In genomic region chr18:7572837-7573236, GRCh38 we compare ENCODE assay signal across 15 cellular contexts. TPM values are rescaled to one million over a fixed set of nuclear protein-coding genes. Genes with fewer than 3 reads are reported as not detected.
DNase-seq lines count a peak whose midpoint lies in the region; ATAC-seq, FAIRE-seq and TF ChIP-seq lines count a peak whose summit lies in the region.
"Had no signal": no experiment of that assay in that cellular context is flagged by ENCODE, and none has a peak within 500 bp of the region (broad histone marks: within the 10 kb centered on the region; RNA-seq: fewer than 3 reads in every experiment).

No MANE protein-coding gene starts in this region.

- peaks cover 67% of the 10 kb centered on the region for H3K79me2 ChIP-seq in GM23248 (ENCODE audit: insufficient read depth)
- H3K79me2 ChIP-seq in OCI-LY3 (ENCODE audit: low read length): no peaks in the 10 kb centered on the region
- no peaks in the 10 kb centered on the region for H3K79me2 ChIP-seq in H1 (ENCODE audit: control insufficient read depth in 1 of 2, insufficient read depth in 2 of 2, low read length in 2 of 2)

- ATAC-seq in stimulated activated effector memory CD8-positive, alpha-beta T cell treated with anti-CD3 and anti-CD28 coated beads, Interleukin-12 subunit alpha, Interleukin-12 subunit beta, amount 100 ng/mL, for 72 hours: peak; percentile 68
- ATAC-seq: lower lobe of right lung had no signal

- POLR2A ChIA-PET in H1 (lab: Charles Lee; ENCODE audit: partially characterized antibody): no interaction called here

- H3K14ac ChIP-seq in H1 (ENCODE audit: insufficient read length): no peak overlapping the region

- in situ Hi-C loops in GM23248 (cut with MboI): no loop called here

- 0 out of 2 replicates have a peak overlapping the region, but pooled peaks have one; percentile 10 for H3K4me3 ChIP-seq in GM23248
- H3K4me3 ChIP-seq in OCI-LY3 (ENCODE audit: low read length): no peak overlapping the region
- no peak overlapping the region for H3K4me3 ChIP-seq in H1 (ENCODE audit: extremely low read depth in 1 of 4, insufficient read depth in 2 of 4, low read depth in 3 of 4, low read length in 4 of 4)
- H3K4me3 ChIP-seq: lower lobe of right lung, ovary had no signal

- peaks cover 6% of the 10 kb centered on the region; the same call in 1 of the 2 replicates for H3K23me2 ChIP-seq in H1 (ENCODE audit: low read depth, low read length)

- no peak overlapping the region for H2BK120ac ChIP-seq in H1 (replicated peaks; ENCODE audit: low read depth, low read length)

- DNase-seq in GM23248: peak; percentile 67
- DNase-seq in H1 (ENCODE audit: low read depth in 1 of 2, low spot score in 2 of 2): no peak
- DNase-seq in stimulated activated effector memory CD8-positive, alpha-beta T cell treated with anti-CD3 and anti-CD28 coated beads, Interleukin-12 subunit alpha, Interleukin-12 subunit beta, amount 100 ng/mL, for 72 hours (ENCODE audit: low spot score in 2 of 2): no peak
- no peak for DNase-seq in COR-L47 (lab: John Stamatoyannopoulos, UW)
- DNase-seq in SKM-1 (lab: John Stamatoyannopoulos, UW; ENCODE audit: unreplicated experiment): no peak
- DNase-seq in KG1 (lab: John Stamatoyannopoulos, UW): no peak
- DNase-seq: Calu3; Kasumi-1; lower lobe of right lung; ovary; stimulated activated naive CD4-positive, alpha-beta T cell treated with Interleukin-2 at 50 U/mL for 16 hours; T-helper 2 cell had no signal

- no peak overlapping the region for H2AK5ac ChIP-seq in H1 (ENCODE audit: low read depth, low read length)

- no peaks in the 10 kb centered on the region for H3K9me3 Mint-ChIP-seq in stimulated activated effector memory CD8-positive, alpha-beta T cell treated with anti-CD3 and anti-CD28 coated beads, Interleukin-12 subunit alpha, Interleukin-12 subunit beta, amount 100 ng/mL, for 72 hours

- no peak for TF ChIP-seq RAD21 in H1 (IDR thresholded peaks at IDR 0.05 in 1 of 2, conservative IDR thresholded peaks at IDR 0.05 in 1 of 2; ENCODE audit: low read depth in 2 of 2, low read length in 2 of 2)

- H3K4me2 ChIP-seq in GM23248 (ENCODE audit: unreplicated experiment) (peak overlapping the region; percentile 19), OCI-LY3 (ENCODE audit: low read length) (0 out of 2 replicates have a peak overlapping the region, but pooled peaks have one; percentile 4), H1 (ENCODE audit: insufficient read depth in 1 of 2, low read depth in 2 of 2, low read length in 2 of 2) (no peak overlapping the region)

- peaks cover 8% of the 10 kb centered on the region for H3K4me1 Mint-ChIP-seq in stimulated activated effector memory CD8-positive, alpha-beta T cell treated with anti-CD3 and anti-CD28 coated beads, Interleukin-12 subunit alpha, Interleukin-12 subunit beta, amount 100 ng/mL, for 72 hours

- no peak overlapping the region for H4K5ac ChIP-seq in H1 (ENCODE audit: insufficient read length, low read depth, low read length)

- H4K91ac ChIP-seq in H1 (replicated peaks; ENCODE audit: insufficient read length, low read length): no peak overlapping the region

- peak overlapping the region; percentile 45 for H3K27ac Mint-ChIP-seq in stimulated activated effector memory CD8-positive, alpha-beta T cell treated with anti-CD3 and anti-CD28 coated beads, Interleukin-12 subunit alpha, Interleukin-12 subunit beta, amount 100 ng/mL, for 72 hours
- H3K27ac Mint-ChIP-seq: activated naive CD8-positive, alpha-beta T cell had no signal

- H2BK20ac ChIP-seq in H1 (ENCODE audit: low read length): no peak overlapping the region

- H3K18ac ChIP-seq in H1 (ENCODE audit: extremely low read depth, low read length): no peak overlapping the region

- no peak overlapping the region for H3K4ac ChIP-seq in H1 (replicated peaks; ENCODE audit: insufficient read length, low read depth, low read length)

- CTCF ChIA-PET in H1 (lab: Charles Lee; ENCODE audit: partially characterized antibody): interaction anchor here (0.8 kb wide), 1 partner anchor 10 kb away, joined by 3 read pairs; no protein-coding TSS in a partner anchor

- H3K9me3 ChIP-seq in GM23248 (ENCODE audit: low read depth): no peaks in the 10 kb centered on the region
- H3K9me3 ChIP-seq in OCI-LY3 (ENCODE audit: insufficient read depth, low read length): no peaks in the 10 kb centered on the region
- H3K9me3 ChIP-seq in H1 (ENCODE audit: insufficient read depth in 2 of 2, low read depth in 1 of 2, low read length in 1 of 2): no peaks in the 10 kb centered on the region
- H3K9me3 ChIP-seq: lower lobe of right lung, ovary had no signal

- peak overlapping the region; percentile 30; the same call in 1 of the 2 replicates for H2BK12ac ChIP-seq in H1 (ENCODE audit: low read depth, low read length)

- H2BK5ac ChIP-seq in H1 (ENCODE audit: low read depth, low read length): no peak overlapping the region

- H2AFZ ChIP-seq in GM23248: no peak overlapping the region
- H2AFZ ChIP-seq in OCI-LY3 (ENCODE audit: low read depth, low read length): no peak overlapping the region
- H2AFZ ChIP-seq in H1 (ENCODE audit: low read length): no peak overlapping the region

- H3K23ac ChIP-seq in H1 (ENCODE audit: insufficient read length): no peak overlapping the region

- TF ChIP-seq CTCF in OCI-LY3 (IDR thresholded peaks at IDR 0.05; ENCODE audit: low read depth, low read length): no peak
- TF ChIP-seq CTCF in H1 (IDR thresholded peaks at IDR 0.05; ENCODE audit: control extremely low read depth in 1 of 3, insufficient read depth in 1 of 3, low read depth in 1 of 3, low read length in 3 of 3): no peak

- TF ChIP-seq EP300 in H1 (IDR thresholded peaks at IDR 0.05; ENCODE audit: borderline replicate concordance in 1 of 2, low read depth in 2 of 2, low read length in 2 of 2): no peak

- H3K9ac ChIP-seq in GM23248 (0 out of 2 replicates have a peak overlapping the region, but pooled peaks have one; percentile 4), OCI-LY3 (ENCODE audit: low read length) (no peak overlapping the region), H1 (replicated peaks in 1 of 4; ENCODE audit: extremely low read depth in 1 of 4, low read depth in 3 of 4, low read length in 3 of 4) (no peak overlapping the region; a peak in 1 of 7 replicates)

- H3K36me3 ChIP-seq in GM23248 (ENCODE audit: low read depth): no peaks in the 10 kb centered on the region
- no peaks in the 10 kb centered on the region for H3K36me3 ChIP-seq in OCI-LY3 (replicated peaks; ENCODE audit: low read depth, low read length)
- H3K36me3 ChIP-seq in H1 (ENCODE audit: control insufficient read depth in 2 of 4, insufficient read depth in 4 of 4, low read length in 3 of 4): no peaks in the 10 kb centered on the region
- H3K36me3 ChIP-seq: lower lobe of right lung, ovary had no signal

- H2BK15ac ChIP-seq in H1 (ENCODE audit: low read length): no peak overlapping the region

- H3K36me3 Mint-ChIP-seq in stimulated activated effector memory CD8-positive, alpha-beta T cell treated with anti-CD3 and anti-CD28 coated beads, Interleukin-12 subunit alpha, Interleukin-12 subunit beta, amount 100 ng/mL, for 72 hours: no peaks in the 10 kb centered on the region
- H3K36me3 Mint-ChIP-seq: activated naive CD8-positive, alpha-beta T cell had no signal

- 74 to 79% methylated on average over 2 of the region's 2 CpGs for WGBS in GM23248 (ENCODE audit: low coverage in 1 of 2, low lambda C conversion rate in 2 of 2, missing lambda C conversion rate in 2 of 2), 2 experiments
- 88% methylated on average over 2 of the region's 2 CpGs; no CpG with 5 or more reads in 1 of the 2 experiments for WGBS in H1 (ENCODE audit: extremely low coverage in 1 of 2, insufficient coverage in 1 of 2, insufficient read length in 1 of 2, insufficient replicate concordance in 2 of 2, low coverage in 1 of 2, low lambda C conversion rate in 2 of 2, missing lambda C conversion rate in 1 of 2), 2 experiments

- H3K79me1 ChIP-seq in H1 (ENCODE audit: low read depth, low read length): no peaks in the 10 kb centered on the region; the same call in 1 of the 2 replicates

- peak overlapping the region; percentile 16 for H3K4me3 Mint-ChIP-seq in stimulated activated effector memory CD8-positive, alpha-beta T cell treated with anti-CD3 and anti-CD28 coated beads, Interleukin-12 subunit alpha, Interleukin-12 subunit beta, amount 100 ng/mL, for 72 hours
- H3K4me3 Mint-ChIP-seq: activated naive CD8-positive, alpha-beta T cell had no signal

- peaks cover 49% of the 10 kb centered on the region for H3K4me1 ChIP-seq in GM23248 (ENCODE audit: insufficient read depth)
- H3K4me1 ChIP-seq in OCI-LY3 (ENCODE audit: low read length): peaks cover 5% of the 10 kb centered on the region
- peaks cover 0 to 13% (median 7%) of the 10 kb centered on the region in 4 experiments; a peak in 5 of 7 replicates for H3K4me1 ChIP-seq in H1 (replicated peaks in 1 of 4; ENCODE audit: control insufficient read depth in 3 of 4, insufficient read depth in 4 of 4, low read length in 3 of 4)

- FAIRE-seq in H1 (lab: Jason Lieb, UNC): no peak
- FAIRE-seq: GM12891 had no signal

- H3K9me2 ChIP-seq in GM23248 (ENCODE audit: insufficient read depth): no peaks in the 10 kb centered on the region

- no peak overlapping the region for H4K8ac ChIP-seq in H1 (ENCODE audit: extremely low read depth, insufficient read depth, low read length)

- no peak overlapping the region for H3K27ac ChIP-seq in GM23248
- H3K27ac ChIP-seq in OCI-LY3 (ENCODE audit: low read length): no peak overlapping the region
- H3K27ac ChIP-seq in H1 (ENCODE audit: low read depth, low read length): no peak overlapping the region
- H3K27ac ChIP-seq: lower lobe of right lung, ovary had no signal

- H4K20me1 ChIP-seq in GM23248 (ENCODE audit: insufficient read depth) (no peaks in the 10 kb centered on the region), OCI-LY3 (ENCODE audit: insufficient read depth, low read length) (no peaks in the 10 kb centered on the region), H1 (replicated peaks in 1 of 2; ENCODE audit: control insufficient read depth in 1 of 2, insufficient read depth in 2 of 2, low read length in 2 of 2) (peaks cover 0 to 1% of the 10 kb centered on the region in 2 experiments)

- H3K27me3 ChIP-seq in GM23248 (replicated peaks; ENCODE audit: insufficient read depth) (no peaks in the 10 kb centered on the region), OCI-LY3 (ENCODE audit: low read depth, low read length) (no peaks in the 10 kb centered on the region), H1 (replicated peaks in 1 of 4; ENCODE audit: control insufficient read depth in 3 of 4, extremely low read depth in 1 of 4, insufficient read depth in 3 of 4, low read length in 3 of 4) (peaks cover 0 to 12% (median 7%) of the 10 kb centered on the region in 4 experiments; a peak in 4 of 7 replicates)
- H3K27me3 ChIP-seq: ovary had no signal

- no peak for TF ChIP-seq POLR2A in H1 (IDR thresholded peaks at IDR 0.05; ENCODE audit: control extremely low read depth in 1 of 2, low read depth in 2 of 2, low read length in 2 of 2)

- H3F3A ChIP-seq in GM23248 (ENCODE audit: insufficient read depth): peaks cover 42% of the 10 kb centered on the region

- no peak overlapping the region for H3K56ac ChIP-seq in H1 (replicated peaks; ENCODE audit: insufficient read length, low read depth, low read length)

RNA-seq across cellular contexts. Expression of gene PTPRM, which starts 5.7 kb away (rescaled TPM):
- 62.8 and 77.4 TPM in 2 replicates for total RNA-seq in GM23248 (2014; rRNA removed; shearing (Covaris generic))
- polyA plus RNA-seq in GM23248 (2016; fragmentation: Nextera tagmentation; extraction: Ambion mirVana) (29.4 and 30.9 TPM in 2 replicates), H1 (2011; rRNA removed) (5.6 and 7.0 TPM in 2 replicates)
- 4.1 and 5.7 TPM in 2 replicates for total RNA-seq in H1 (2021; fragmentation: NEBNext Ultra II Directional; extraction: Animal tissue kit (Norgen Biotek cat#: 25700))
- polyA plus RNA-seq in H1 (2011; cell fraction: cytosol; rRNA removed): 6.0 TPM
- polyA plus RNA-seq in H1 (2011; cell fraction: nucleus; rRNA removed): 19.5 TPM
- polyA plus RNA-seq in H1 (2012, experiment 1 of 2): 4.0 to 5.9 TPM (median 4.6 TPM) in 4 replicates
- 0.30 TPM for polyA plus RNA-seq in H1 (2012, experiment 2 of 2)
- polyA plus RNA-seq in H1 (2013, experiment 1 of 2): 7.0 TPM
- polyA plus RNA-seq in H1 (2013, experiment 2 of 2): 7.4 TPM
- polyA minus RNA-seq in H1 (2011; rRNA and poly(A)+ RNA removed): 14.5 and 16.0 TPM in 2 replicates
- polyA minus RNA-seq in H1 (2011; cell fraction: cytosol; rRNA and poly(A)+ RNA removed): 9.4 TPM
- 45.9 TPM for polyA minus RNA-seq in H1 (2011; cell fraction: nucleus; rRNA and poly(A)+ RNA removed)

Comparison
In these comparisons a context has a peak if more than half of its experiments do, and no peak if none do; other contexts are left out.
1. H3K4me2 ChIP-seq: peak in GM23248 (single experiment) and OCI-LY3 (single experiment); none in H1 (0 of 2).